1 cellular context compared by ENCODE assay signal in the genomic region with DNA sequence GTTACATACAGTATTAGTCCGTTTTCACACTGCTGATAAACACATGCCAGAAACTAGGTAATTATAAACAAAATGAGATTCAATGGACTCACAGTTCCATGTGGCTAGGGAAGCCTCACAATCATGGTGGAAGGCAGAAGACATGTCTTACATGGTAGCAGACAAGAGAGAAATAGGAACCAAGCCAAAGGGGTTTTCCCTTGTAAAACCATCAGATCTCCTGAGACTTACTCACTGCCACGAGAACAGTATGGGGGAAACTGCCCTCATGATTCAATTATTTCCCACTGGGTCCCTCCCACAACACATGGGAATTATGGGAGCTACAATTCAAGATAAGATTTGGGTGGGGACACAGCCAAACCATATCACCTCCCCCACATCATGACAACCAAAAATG.
A peak's percentile ranks its signal among the peaks of the same experiment; 100 is the strongest.
TF ChIP-seq lines count a peak whose summit lies in the region.

No MANE protein-coding gene starts in this region.

TF ChIP-seq in GM12878, 131 proteins besides CTCF, POLR2A, EP300 and RAD21:
- TF ChIP-seq SMAD1 (IDR thresholded peaks at IDR 0.05; ENCODE audit: low read depth, partially characterized antibody) (peak; percentile 71), BHLHE40 (IDR thresholded peaks at IDR 0.05; ENCODE audit: borderline replicate concordance in 1 of 2, low read depth in 2 of 2, low read length in 1 of 2) (peak in 1 of 2 experiments; percentile 49; a peak in 1 of 4 replicates), CHD2 (IDR thresholded peaks at IDR 0.05; ENCODE audit: borderline replicate concordance, low read depth, low read length) (0 out of 2 replicates have a peak, but pooled peaks have one; percentile 33), MEF2B (IDR thresholded peaks at IDR 0.05; ENCODE audit: partially characterized antibody, poor library complexity, severe bottlenecking) (peak; percentile 83), CBX5 (IDR thresholded peaks at IDR 0.05; ENCODE audit: low read depth) (0 out of 2 replicates have a peak, but pooled peaks have one; percentile 50), IKZF2 (IDR thresholded peaks at IDR 0.05) (peak; percentile 60 to 65; a peak in 3 of 4 replicates), YY1 (IDR thresholded peaks at IDR 0.05; ENCODE audit: low read depth, low read length) (peak; percentile 71; the same call in 1 of the 2 replicates), RUNX3 (IDR thresholded peaks at IDR 0.05; ENCODE audit: low read length) (peak; percentile 53), IKZF1 (conservative IDR thresholded peaks at IDR 0.05) (0 out of 2 replicates have a peak, but pooled peaks have one; percentile 21)
- TF ChIP-seq, protein P1, sequence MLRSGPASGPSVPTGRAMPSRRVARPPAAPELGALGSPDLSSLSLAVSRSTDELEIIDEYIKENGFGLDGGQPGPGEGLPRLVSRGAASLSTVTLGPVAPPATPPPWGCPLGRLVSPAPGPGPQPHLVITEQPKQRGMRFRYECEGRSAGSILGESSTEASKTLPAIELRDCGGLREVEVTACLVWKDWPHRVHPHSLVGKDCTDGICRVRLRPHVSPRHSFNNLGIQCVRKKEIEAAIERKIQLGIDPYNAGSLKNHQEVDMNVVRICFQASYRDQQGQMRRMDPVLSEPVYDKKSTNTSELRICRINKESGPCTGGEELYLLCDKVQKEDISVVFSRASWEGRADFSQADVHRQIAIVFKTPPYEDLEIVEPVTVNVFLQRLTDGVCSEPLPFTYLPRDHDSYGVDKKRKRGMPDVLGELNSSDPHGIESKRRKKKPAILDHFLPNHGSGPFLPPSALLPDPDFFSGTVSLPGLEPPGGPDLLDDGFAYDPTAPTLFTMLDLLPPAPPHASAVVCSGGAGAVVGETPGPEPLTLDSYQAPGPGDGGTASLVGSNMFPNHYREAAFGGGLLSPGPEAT (IDR thresholded peaks at IDR 0.05; ENCODE audit: low read depth): peak; percentile 72
- TF ChIP-seq, protein P2, sequence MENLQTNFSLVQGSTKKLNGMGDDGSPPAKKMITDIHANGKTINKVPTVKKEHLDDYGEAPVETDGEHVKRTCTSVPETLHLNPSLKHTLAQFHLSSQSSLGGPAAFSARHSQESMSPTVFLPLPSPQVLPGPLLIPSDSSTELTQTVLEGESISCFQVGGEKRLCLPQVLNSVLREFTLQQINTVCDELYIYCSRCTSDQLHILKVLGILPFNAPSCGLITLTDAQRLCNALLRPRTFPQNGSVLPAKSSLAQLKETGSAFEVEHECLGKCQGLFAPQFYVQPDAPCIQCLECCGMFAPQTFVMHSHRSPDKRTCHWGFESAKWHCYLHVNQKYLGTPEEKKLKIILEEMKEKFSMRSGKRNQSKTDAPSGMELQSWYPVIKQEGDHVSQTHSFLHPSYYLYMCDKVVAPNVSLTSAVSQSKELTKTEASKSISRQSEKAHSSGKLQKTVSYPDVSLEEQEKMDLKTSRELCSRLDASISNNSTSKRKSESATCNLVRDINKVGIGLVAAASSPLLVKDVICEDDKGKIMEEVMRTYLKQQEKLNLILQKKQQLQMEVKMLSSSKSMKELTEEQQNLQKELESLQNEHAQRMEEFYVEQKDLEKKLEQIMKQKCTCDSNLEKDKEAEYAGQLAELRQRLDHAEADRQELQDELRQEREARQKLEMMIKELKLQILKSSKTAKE (IDR thresholded peaks at IDR 0.05; ENCODE audit: low read depth, poor library complexity, severe bottlenecking): peak; percentile 43
- TF ChIP-seq, protein P3, sequence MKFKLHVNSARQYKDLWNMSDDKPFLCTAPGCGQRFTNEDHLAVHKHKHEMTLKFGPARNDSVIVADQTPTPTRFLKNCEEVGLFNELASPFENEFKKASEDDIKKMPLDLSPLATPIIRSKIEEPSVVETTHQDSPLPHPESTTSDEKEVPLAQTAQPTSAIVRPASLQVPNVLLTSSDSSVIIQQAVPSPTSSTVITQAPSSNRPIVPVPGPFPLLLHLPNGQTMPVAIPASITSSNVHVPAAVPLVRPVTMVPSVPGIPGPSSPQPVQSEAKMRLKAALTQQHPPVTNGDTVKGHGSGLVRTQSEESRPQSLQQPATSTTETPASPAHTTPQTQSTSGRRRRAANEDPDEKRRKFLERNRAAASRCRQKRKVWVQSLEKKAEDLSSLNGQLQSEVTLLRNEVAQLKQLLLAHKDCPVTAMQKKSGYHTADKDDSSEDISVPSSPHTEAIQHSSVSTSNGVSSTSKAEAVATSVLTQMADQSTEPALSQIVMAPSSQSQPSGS (IDR thresholded peaks at IDR 0.05; ENCODE audit: low read length): peak; percentile 38; the same call in 1 of the 2 replicates
